In the genomic region with DNA sequence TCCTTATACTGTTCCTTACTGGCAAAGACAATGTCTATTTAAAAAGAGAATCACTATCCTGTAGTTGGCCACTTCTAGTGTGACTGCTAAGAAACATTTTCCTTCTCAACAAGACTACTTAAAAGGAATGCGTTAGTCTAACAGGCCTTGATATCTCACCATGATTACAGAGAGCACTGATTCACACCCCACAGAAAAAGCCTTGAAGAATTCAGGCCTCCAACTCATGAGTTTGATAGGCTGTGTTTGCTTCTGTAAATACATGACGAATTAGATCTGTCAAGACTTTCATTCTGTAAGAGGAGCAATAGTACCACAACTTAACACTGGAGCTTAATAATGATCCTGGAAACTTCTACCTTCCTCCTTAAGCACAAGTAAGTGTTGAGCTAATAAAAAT, we compare ENCODE assay signal across 24 cellular contexts.
DNase-seq lines count a peak whose midpoint lies in the region; FAIRE-seq and TF ChIP-seq lines count a peak whose summit lies in the region.
"Had no signal": no experiment of that assay in that cellular context is flagged by ENCODE, and none has a peak within 500 bp of the region (broad histone marks: within the 10 kb centered on the region; RNA-seq: fewer than 3 reads in every experiment).

No MANE protein-coding gene starts in this region.

- no CpG with 5 or more reads among the region's 2 CpGs for WGBS in mesendoderm (ENCODE audit: extremely low coverage, insufficient coverage, low lambda C conversion rate)

- H4K8ac ChIP-seq in mesendoderm (ENCODE audit: low read depth, low read length), result no peak overlapping the region

- no peak overlapping the region for H2BK15ac ChIP-seq in mesendoderm (replicated peaks; ENCODE audit: low read depth)

- no peaks in the 10 kb centered on the region for H3K79me1 ChIP-seq in mesendoderm (ENCODE audit: low read length)

- H2BK5ac ChIP-seq in mesendoderm (ENCODE audit: low read length), result no peak overlapping the region

- H3K9me3 Mint-ChIP-seq in astrocyte (ENCODE audit: unreplicated experiment), result no peaks in the 10 kb centered on the region

- H4K5ac ChIP-seq in mesendoderm (ENCODE audit: low read length), result no peak overlapping the region

- H3K9ac ChIP-seq in astrocyte (ENCODE audit: low read length) (no peak overlapping the region), mesendoderm (ENCODE audit: low read length) (no peak overlapping the region)
- H3K9ac ChIP-seq: BLaER1, GM23248 had no signal

- no peak overlapping the region for H3K4me3 Mint-ChIP-seq in astrocyte (ENCODE audit: unreplicated experiment)
- H3K4me3 Mint-ChIP-seq: B cell; CD4-positive, CD25-positive, alpha-beta regulatory T cell; CD8-positive, alpha-beta memory T cell had no signal

- H3K9me3 ChIP-seq in astrocyte (ENCODE audit: insufficient read depth, low read depth, low read length), result no peaks in the 10 kb centered on the region
- H3K9me3 ChIP-seq: BLaER1 had no signal

- no peak overlapping the region for H3K23ac ChIP-seq in mesendoderm (ENCODE audit: low read length)

- H3K56ac ChIP-seq in mesendoderm (ENCODE audit: low read length), result no peak overlapping the region

- H3K4me1 ChIP-seq in astrocyte (ENCODE audit: insufficient read depth, low read length) (no peaks in the 10 kb centered on the region), mesendoderm (ENCODE audit: control insufficient read depth, low read depth, low read length) (no peaks in the 10 kb centered on the region)
- H3K4me1 ChIP-seq: BLaER1 had no signal

- H3K4me2 ChIP-seq in astrocyte (ENCODE audit: low read length) (no peak overlapping the region), mesendoderm (ENCODE audit: low read length) (no peak overlapping the region)
- H3K4me2 ChIP-seq: BLaER1 had no signal

- H3K27me3 ChIP-seq in astrocyte (ENCODE audit: insufficient read depth, low read length) (no peaks in the 10 kb centered on the region), bronchial epithelial cell (ENCODE audit: control insufficient read depth, insufficient read depth, low read length) (no peaks in the 10 kb centered on the region), mesendoderm (ENCODE audit: insufficient read depth, low read length, poor library complexity) (no peaks in the 10 kb centered on the region)
- H3K27me3 ChIP-seq: BLaER1 had no signal

- H3K27ac ChIP-seq in astrocyte (ENCODE audit: low read depth, low read length) (no peak overlapping the region), mesendoderm (ENCODE audit: low read depth, low read length) (no peak overlapping the region)
- H3K27ac ChIP-seq: 22Rv1, BLaER1, C4-2B, GM23248 had no signal

- TF ChIP-seq CTCF in astrocyte (IDR thresholded peaks at IDR 0.05; ENCODE audit: insufficient read depth, low read depth, low read length) (no peak), bronchial epithelial cell (IDR thresholded peaks at IDR 0.05; ENCODE audit: insufficient read depth, low read length, severe bottlenecking) (no peak)

- peaks cover 2% of the 10 kb centered on the region for H3K4me1 Mint-ChIP-seq in astrocyte (ENCODE audit: low read depth, unreplicated experiment)
- H3K4me1 Mint-ChIP-seq: B cell; CD4-positive, CD25-positive, alpha-beta regulatory T cell; CD8-positive, alpha-beta memory T cell had no signal

- H3K79me2 ChIP-seq in astrocyte (ENCODE audit: insufficient read depth, low read length), result no peaks in the 10 kb centered on the region
- H3K79me2 ChIP-seq in mesendoderm (ENCODE audit: control insufficient read depth, insufficient read depth, low read length), result no peaks in the 10 kb centered on the region

- DNase-seq in M059J (ENCODE audit: low read depth) (peak; percentile 27), astrocyte (ENCODE audit: low read depth) (peak; percentile 56), bronchial epithelial cell (ENCODE audit: low read depth) (peak; percentile 24), mesendoderm (peak; percentile 59), DMS79 treated with DMSO at 0.1 percent for 48 hours (lab: John Stamatoyannopoulos, UW) (no peak), anterior cingulate cortex (lab: John Stamatoyannopoulos, UW) (no peak), NCI-H2107 (lab: John Stamatoyannopoulos, UW) (no peak), SW 1271 (lab: John Stamatoyannopoulos, UW) (no peak)
- DNase-seq: CD4-positive, CD25-positive, alpha-beta regulatory T cell; CD8-positive, alpha-beta memory T cell; DMS 273 treated with DMSO at 0.1 percent for 48 hours; DMS79; GF-D8; GM23248; H7 had no signal

- H3K18ac ChIP-seq in mesendoderm (ENCODE audit: low read length), result no peak overlapping the region

- H3K4ac ChIP-seq in mesendoderm (ENCODE audit: low read depth, low read length), result no peak overlapping the region

- H2AFZ ChIP-seq in astrocyte (ENCODE audit: low read depth, low read length), result no peak overlapping the region
- H2AFZ ChIP-seq: GM23248 had no signal

- H2BK120ac ChIP-seq in mesendoderm (ENCODE audit: low read depth, low read length), result no peak overlapping the region

- peaks cover under 1% of the 10 kb centered on the region for H3K27me3 Mint-ChIP-seq in astrocyte (ENCODE audit: low read depth, unreplicated experiment)
- H3K27me3 Mint-ChIP-seq: B cell; CD4-positive, CD25-positive, alpha-beta regulatory T cell; CD8-positive, alpha-beta memory T cell had no signal

- H3K36me3 ChIP-seq in astrocyte (ENCODE audit: insufficient read depth, low read length) (no peaks in the 10 kb centered on the region), bronchial epithelial cell (ENCODE audit: control insufficient read depth, insufficient read depth, low read length) (no peaks in the 10 kb centered on the region), mesendoderm (ENCODE audit: control insufficient read depth, insufficient read depth, low read length) (no peaks in the 10 kb centered on the region)
- H3K36me3 ChIP-seq: BLaER1 had no signal

- no peak overlapping the region for H3K27ac Mint-ChIP-seq in astrocyte (ENCODE audit: unreplicated experiment)
- H3K27ac Mint-ChIP-seq: B cell; CD4-positive, CD25-positive, alpha-beta regulatory T cell; CD8-positive, alpha-beta memory T cell had no signal

- H3K36me3 Mint-ChIP-seq in astrocyte (ENCODE audit: low read depth, unreplicated experiment), result no peaks in the 10 kb centered on the region
- H3K36me3 Mint-ChIP-seq: CD4-positive, CD25-positive, alpha-beta regulatory T cell had no signal

- no peak for FAIRE-seq in astrocyte (lab: Jason Lieb, UNC)
- no peak for FAIRE-seq in bronchial epithelial cell (lab: Jason Lieb, UNC)
- FAIRE-seq: A204.1, D721Med, GM12891, GM18507, H1 had no signal

- H2AK5ac ChIP-seq in mesendoderm (ENCODE audit: low read length), result no peak overlapping the region

- no peaks in the 10 kb centered on the region for H4K20me1 ChIP-seq in astrocyte (ENCODE audit: insufficient read depth, low read length)
- H4K20me1 ChIP-seq: BLaER1 had no signal

- H3K4me3 ChIP-seq in astrocyte (ENCODE audit: insufficient read depth, low read depth, low read length) (no peak overlapping the region), bronchial epithelial cell (ENCODE audit: low read depth, low read length) (no peak overlapping the region), mesendoderm (ENCODE audit: low read length) (no peak overlapping the region)
- H3K4me3 ChIP-seq: BLaER1, GM23248 had no signal

Comparison
In these comparisons a context has a peak if more than half of its experiments do, and no peak if none do; other contexts are left out.
1. DNase-seq: peak in M059J (single experiment), astrocyte (single experiment), bronchial epithelial cell (single experiment) and mesendoderm (single experiment); none in DMS79 treated with DMSO at 0.1 percent for 48 hours (single experiment), anterior cingulate cortex (0 of 58), NCI-H2107 (single experiment) and SW 1271 (0 of 2).